ENCODE assay signal across 16 cellular contexts in genomic region chr19:51347209-51347928, GRCh38. TPM values are rescaled to one million over a fixed set of nuclear protein-coding genes. Genes with fewer than 3 reads are reported as not detected.
DNase-seq lines count a peak whose midpoint lies in the region; ATAC-seq and TF ChIP-seq lines count a peak whose summit lies in the region.
"Had no signal": no experiment of that assay in that cellular context is flagged by ENCODE, and none has a peak within 500 bp of the region (broad histone marks: within the 10 kb centered on the region; RNA-seq: fewer than 3 reads in every experiment).

No MANE protein-coding gene starts in this region.

- no peak overlapping the region for H3K27ac ChIP-seq in left ventricle myocardium inferior (replicated peaks)
- no peak overlapping the region for H3K27ac ChIP-seq in endodermal cell (ENCODE audit: low read depth, low read length)
- peak overlapping the region in 1 of 3 donors; percentile 24 for H3K27ac ChIP-seq in right lobe of liver
- H3K27ac ChIP-seq in Peyer's patch: peak overlapping the region in 1 of 4 donors; percentile 33
- no peak overlapping the region for H3K27ac ChIP-seq in brain microvascular endothelial cell
- H3K27ac ChIP-seq: BLaER1 treated with 17β-estradiol and CSF1 and Interleukin-3, amounts not matched to agents 10 nM and 100 nM had no signal

- no peak overlapping the region for H3K4me3 ChIP-seq in left ventricle myocardium inferior
- no peak overlapping the region for H3K4me3 ChIP-seq in endodermal cell (ENCODE audit: low read length)
- no peak overlapping the region for H3K4me3 ChIP-seq in right lobe of liver
- H3K4me3 ChIP-seq in Peyer's patch: no peak overlapping the region
- no peak overlapping the region for H3K4me3 ChIP-seq in brain microvascular endothelial cell (ENCODE audit: low read depth, low read length)
- H3K4me3 ChIP-seq: BLaER1 treated with 17β-estradiol and CSF1 and Interleukin-3, amounts not matched to agents 10 nM and 100 nM had no signal

- no peaks in the 10 kb centered on the region for H3K4me1 ChIP-seq in left ventricle myocardium inferior
- H3K4me1 ChIP-seq in endodermal cell (ENCODE audit: control insufficient read depth, insufficient read depth, low read length): peaks cover 1% of the 10 kb centered on the region
- peaks cover 0 to 41% (median 6%) of the 10 kb centered on the region in 4 donors for H3K4me1 ChIP-seq in right lobe of liver
- peaks cover 0 to 9% (median 0%) of the 10 kb centered on the region in 4 donors for H3K4me1 ChIP-seq in Peyer's patch

- 89 to 100% methylated on average over 5 to 10 of the region's 10 CpGs for WGBS in endodermal cell (ENCODE audit: insufficient coverage in 1 of 2, insufficient read length in 1 of 2), 2 experiments
- WGBS in right lobe of liver (ENCODE audit: insufficient coverage, low coverage, low lambda C conversion rate, missing lambda C conversion rate): 47% methylated on average over 9 of the region's 10 CpGs

- intact Hi-C loops in left cardiac atrium (cut with DNase I): loop anchor here in 1 of 2 donors (10.0 kb wide), 1 partner anchor 47 kb away; the partner anchor contains the start of gene C19orf84
- intact Hi-C loops in left ventricle myocardium inferior (cut with micrococcal nuclease): no loop called here
- intact Hi-C loops in right lobe of liver (cut with DNase I): no loop called here

- H3K4me1 Mint-ChIP-seq in endodermal cell: peaks cover 8% of the 10 kb centered on the region

- in situ Hi-C loops in brain microvascular endothelial cell (cut with HindIII; ENCODE audit: low pct_ligation_motif_present, low sequenced_read_pairs): no loop called here

- peaks cover 69% of the 10 kb centered on the region for H3K36me3 ChIP-seq in left ventricle myocardium inferior
- H3K36me3 ChIP-seq in endodermal cell (ENCODE audit: control insufficient read depth, insufficient read depth, low read length): peaks cover 8% of the 10 kb centered on the region
- H3K36me3 ChIP-seq in right lobe of liver: peaks cover 0 to 54% (median 26%) of the 10 kb centered on the region in 4 donors
- peaks cover 0 to 48% (median 0%) of the 10 kb centered on the region in 3 donors for H3K36me3 ChIP-seq in Peyer's patch
- H3K36me3 ChIP-seq in brain microvascular endothelial cell (replicated peaks): peaks cover 6% of the 10 kb centered on the region

- H3K9me3 ChIP-seq in left ventricle myocardium inferior (replicated peaks) (no peaks in the 10 kb centered on the region), endodermal cell (ENCODE audit: control insufficient read depth, low read length) (no peaks in the 10 kb centered on the region), right lobe of liver (no peaks in the 10 kb centered on the region), Peyer's patch (no peaks in the 10 kb centered on the region)
- H3K9me3 ChIP-seq: BLaER1 treated with 17β-estradiol and CSF1 and Interleukin-3, amounts not matched to agents 10 nM and 100 nM had no signal

- ATAC-seq in left cardiac atrium: no peak
- ATAC-seq in right lobe of liver: peak; percentile 30 to 68 (median 37)
- ATAC-seq: Panc1 had no signal

- no peaks in the 10 kb centered on the region for H3K27me3 Mint-ChIP-seq in endodermal cell (ENCODE audit: insufficient read depth)
- H3K27me3 Mint-ChIP-seq: CD8-positive, alpha-beta memory T cell had no signal

- no peak overlapping the region for H3K27ac Mint-ChIP-seq in endodermal cell

- H3K27me3 ChIP-seq in left ventricle myocardium inferior (ENCODE audit: low read depth) (no peaks in the 10 kb centered on the region), endodermal cell (ENCODE audit: control insufficient read depth, insufficient read depth, low read length, poor library complexity, severe bottlenecking) (no peaks in the 10 kb centered on the region), right lobe of liver (no peaks in the 10 kb centered on the region), Peyer's patch (no peaks in the 10 kb centered on the region), brain microvascular endothelial cell (replicated peaks) (no peaks in the 10 kb centered on the region)
- H3K27me3 ChIP-seq: BLaER1 treated with 17β-estradiol and CSF1 and Interleukin-3, amounts not matched to agents 10 nM and 100 nM had no signal

- TF ChIP-seq CTCF in left ventricle myocardium inferior (IDR thresholded peaks at IDR 0.05; ENCODE audit: borderline replicate concordance) (no peak), endodermal cell (conservative IDR thresholded peaks at IDR 0.05) (no peak), right lobe of liver (IDR thresholded peaks at IDR 0.05) (no peak), Peyer's patch (IDR thresholded peaks at IDR 0.05) (no peak), brain microvascular endothelial cell (IDR thresholded peaks at IDR 0.05; ENCODE audit: low read depth, low read length, missing control alignments) (no peak)

- TF ChIP-seq POLR2A in right lobe of liver (IDR thresholded peaks at IDR 0.05) (no peak), Peyer's patch (IDR thresholded peaks at IDR 0.05) (no peak)

- DNase-seq in left cardiac atrium: peak; percentile 14
- DNase-seq in left ventricle myocardium inferior: no peak
- peak; percentile 29 for DNase-seq in endodermal cell
- no peak for DNase-seq in right lobe of liver
- no peak for DNase-seq in Peyer's patch
- DNase-seq in NCI-H748 treated with DMSO at 0.1 percent for 48 hours (lab: John Stamatoyannopoulos, UW): no peak
- DNase-seq in brain microvascular endothelial cell: no peak
- DNase-seq: DMS79, H9, NCI-H1092 treated with DMSO at 0.1 percent for 48 hours, NCI-H2081 treated with DMSO at 0.1 percent for 48 hours, NCI-H446 treated with DMSO at 0.1 percent for 48 hours, NCI-H69 had no signal

- H3K36me3 Mint-ChIP-seq in endodermal cell (ENCODE audit: low read depth): peaks cover 40% of the 10 kb centered on the region

- H3K9ac ChIP-seq in endodermal cell (ENCODE audit: extremely low read depth, low read length, poor library complexity, severe bottlenecking): no peak overlapping the region
- H3K9ac ChIP-seq: BLaER1 treated with 17β-estradiol and CSF1 and Interleukin-3, amounts not matched to agents 10 nM and 100 nM had no signal

- no peaks in the 10 kb centered on the region for H3K9me3 Mint-ChIP-seq in endodermal cell
- H3K9me3 Mint-ChIP-seq: CD8-positive, alpha-beta memory T cell; H9 had no signal

- no peak overlapping the region for H3K4me3 Mint-ChIP-seq in endodermal cell
- H3K4me3 Mint-ChIP-seq: CD8-positive, alpha-beta memory T cell; H9 had no signal

RNA-seq across cellular contexts. Expression of gene VSIG10L, which starts 5.4 kb away (rescaled TPM):
- total RNA-seq in left cardiac atrium: 1 to 10 TPM; 1.5 to 1.8 TPM
- 0.66 TPM for total RNA-seq in left ventricle myocardium inferior
- 10 to 100 TPM in 1 of 2 donors, 1 to 10 TPM in 1; 6.4 to 11.5 TPM for total RNA-seq in endodermal cell
- 7.5 TPM for polyA plus RNA-seq in endodermal cell (2013, experiment 1 of 2)
- polyA plus RNA-seq in endodermal cell (2013, experiment 2 of 2): 7.0 TPM
- total RNA-seq in right lobe of liver: 1 to 10 TPM; 1.3 to 4.5 (median 2.8) TPM
- 1 to 10 TPM in 3 of 4 donors, not detected in 1; 2.5 to 6.5 (median 5.2) TPM for total RNA-seq in Peyer's patch

RNA-seq across cellular contexts. Expression of gene ETFB, which starts 18.8 kb away (rescaled TPM):
- total RNA-seq in left cardiac atrium (100 to 1,000 TPM; 225 to 267 TPM), left ventricle myocardium inferior (365 TPM), endodermal cell (10 to 100 TPM; 54.3 to 77.3 TPM), right lobe of liver (100 to 1,000 TPM; 210 to 439 (median 345) TPM), Peyer's patch (100 to 1,000 TPM; 125 to 305 (median 154) TPM)
- polyA plus RNA-seq in endodermal cell (2013, experiment 1 of 2): 65.3 TPM
- 60.7 TPM for polyA plus RNA-seq in endodermal cell (2013, experiment 2 of 2)

RNA-seq across cellular contexts. Expression of gene CLDND2, which starts 21.4 kb away (rescaled TPM):
- total RNA-seq in left cardiac atrium (1 to 10 TPM; 1.3 to 2.5 TPM), left ventricle myocardium inferior (1.5 TPM), endodermal cell (1 to 10 TPM; 1.3 to 2.5 TPM), right lobe of liver (1 to 10 TPM in 1 of 6 experiments, under 1 TPM in 1, not detected in 4; 1.00 to 1.2 TPM), Peyer's patch (not detected)
- 3.7 TPM for polyA plus RNA-seq in endodermal cell (2013, experiment 1 of 2)
- 2.4 TPM for polyA plus RNA-seq in endodermal cell (2013, experiment 2 of 2)
- total RNA-seq: H9 had no signal

RNA-seq across cellular contexts. Expression of gene NKG7, which starts 25.1 kb away (rescaled TPM):
- 1 to 10 TPM in 1 of 2 donors, under 1 TPM in 1; 0.89 to 4.0 TPM for total RNA-seq in left cardiac atrium
- total RNA-seq in left ventricle myocardium inferior: 1.8 TPM
- not detected for total RNA-seq in endodermal cell
- not detected for polyA plus RNA-seq in endodermal cell (2013, experiment 1 of 2)
- not detected for polyA plus RNA-seq in endodermal cell (2013, experiment 2 of 2)
- 1 to 10 TPM; 1.7 to 7.7 (median 4.1) TPM for total RNA-seq in right lobe of liver
- 1 to 10 TPM in 2 of 4 donors, not detected in 2; 1.2 to 1.8 TPM for total RNA-seq in Peyer's patch
- total RNA-seq: H9 had no signal

RNA-seq across cellular contexts. Expression of gene IGLON5, which starts 35.9 kb away (rescaled TPM):
- under 1 TPM in 1 of 2 donors, not detected in 1; 0.16 TPM for total RNA-seq in left cardiac atrium
- not detected for total RNA-seq in left ventricle myocardium inferior
- 10 to 100 TPM; 42.7 to 49.4 TPM for total RNA-seq in endodermal cell
- 66.0 TPM for polyA plus RNA-seq in endodermal cell (2013, experiment 1 of 2)
- 57.1 TPM for polyA plus RNA-seq in endodermal cell (2013, experiment 2 of 2)
- under 1 TPM; 0.27 to 0.80 (median 0.49) TPM for total RNA-seq in right lobe of liver
- total RNA-seq in Peyer's patch: not detected
- polyA plus RNA-seq: CD8-positive, alpha-beta memory T cell had no signal

Comparison
In these comparisons a context has a peak if more than half of its experiments do, and no peak if none do; other contexts are left out.
1. DNase-seq: peak in left cardiac atrium (single experiment) and endodermal cell (single experiment); none in left ventricle myocardium inferior (single experiment), right lobe of liver (0 of 3), Peyer's patch (0 of 3), NCI-H748 treated with DMSO at 0.1 percent for 48 hours (single experiment) and brain microvascular endothelial cell (single experiment).
2. ATAC-seq: peak in right lobe of liver (4 of 4); none in left cardiac atrium (0 of 2).